18 cellular contexts compared by ENCODE assay signal in genomic region chr5:174246743-174247142, GRCh38.
DNase-seq lines count a peak whose midpoint lies in the region; ATAC-seq and TF ChIP-seq lines count a peak whose summit lies in the region.
"Had no signal": no experiment of that assay in that cellular context is flagged by ENCODE, and none has a peak within 500 bp of the region (broad histone marks: within the 10 kb centered on the region; RNA-seq: fewer than 3 reads in every experiment).

No MANE protein-coding gene starts in this region.

- H3K9me3 ChIP-seq in smooth muscle cell (replicated peaks; ENCODE audit: low read depth), result peaks cover 3% of the 10 kb centered on the region
- H3K9me3 ChIP-seq: BLaER1 had no signal

- no peaks in the 10 kb centered on the region for H3K27me3 Mint-ChIP-seq in GM23338 (ENCODE audit: insufficient read depth, low read depth, poor library complexity)
- no peaks in the 10 kb centered on the region for H3K27me3 Mint-ChIP-seq in endothelial cell (ENCODE audit: unreplicated experiment)
- H3K27me3 Mint-ChIP-seq: CD4-positive, CD25-positive, alpha-beta regulatory T cell had no signal

- no peak overlapping the region for H3K4me3 Mint-ChIP-seq in GM23338
- H3K4me3 Mint-ChIP-seq in endothelial cell (ENCODE audit: unreplicated experiment), result no peak overlapping the region
- H3K4me3 Mint-ChIP-seq: B cell; CD4-positive, CD25-positive, alpha-beta regulatory T cell; CD8-positive, alpha-beta T cell had no signal

- no peaks in the 10 kb centered on the region for H3K79me2 ChIP-seq in GM23338 (replicated peaks; ENCODE audit: insufficient read depth)
- no peaks in the 10 kb centered on the region for H3K79me2 ChIP-seq in smooth muscle cell (ENCODE audit: low read depth)

- H2AFZ ChIP-seq in GM23338 (0 out of 2 replicates have a peak overlapping the region, but pooled peaks have one; percentile 32), smooth muscle cell (ENCODE audit: low read depth) (no peak overlapping the region)

- no peaks in the 10 kb centered on the region; the same call in 2 of the 3 replicates for H3K9me3 Mint-ChIP-seq in GM23338
- H3K9me3 Mint-ChIP-seq in endothelial cell (ENCODE audit: unreplicated experiment), result no peaks in the 10 kb centered on the region

- H3K9me2 ChIP-seq in GM23338 (ENCODE audit: insufficient read depth), result no peaks in the 10 kb centered on the region

- H3K27ac ChIP-seq in GM23338 (ENCODE audit: low read depth), result no peak overlapping the region
- peak overlapping the region; percentile 58 for H3K27ac ChIP-seq in smooth muscle cell (ENCODE audit: low read depth)
- H3K27ac ChIP-seq: 22Rv1, BLaER1, C4-2B had no signal

- H3K4me2 ChIP-seq in GM23338, result no peak overlapping the region
- H3K4me2 ChIP-seq in smooth muscle cell, result peak overlapping the region; percentile 4
- H3K4me2 ChIP-seq: BLaER1 had no signal

- DNase-seq in GM23338 (ENCODE audit: low spot score) (no peak), NCI-H82 (lab: John Stamatoyannopoulos, UW) (peak; percentile 90), SK-N-DZ (ENCODE audit: low spot score) (peak; percentile 27), smooth muscle cell (lab: John Stamatoyannopoulos, UW; ENCODE audit: unreplicated experiment) (no peak), posterior cingulate gyrus (no peak), endothelial cell (ENCODE audit: low spot score) (no peak)
- no peak for DNase-seq in stimulated activated CD8-positive, alpha-beta memory T cell treated with anti-CD3 and anti-CD28 coated beads, Interleukin-4, amount 100 ng/mL, for 48 hours
- DNase-seq: Caco-2; CD4-positive, CD25-positive, alpha-beta regulatory T cell; CD8-positive, alpha-beta T cell; DMS153; DND-41; H7; HCEC 1CT had no signal

- H3K27ac Mint-ChIP-seq in GM23338 (no peak overlapping the region), endothelial cell (ENCODE audit: unreplicated experiment) (no peak overlapping the region)
- H3K27ac Mint-ChIP-seq: B cell; CD4-positive, CD25-positive, alpha-beta regulatory T cell; CD8-positive, alpha-beta T cell had no signal

- H3K4me3 ChIP-seq in GM23338 (no peak overlapping the region), smooth muscle cell (no peak overlapping the region)
- H3K4me3 ChIP-seq: BLaER1 had no signal

- intact Hi-C loops in posterior cingulate gyrus (cut with DNase I), result no loop called here

- no peaks in the 10 kb centered on the region for H3K4me1 Mint-ChIP-seq in GM23338
- no peaks in the 10 kb centered on the region for H3K4me1 Mint-ChIP-seq in endothelial cell (ENCODE audit: unreplicated experiment)
- H3K4me1 Mint-ChIP-seq: B cell; CD4-positive, CD25-positive, alpha-beta regulatory T cell had no signal

- 23% methylated on average over 1 of the region's 1 CpG for WGBS in smooth muscle cell (ENCODE audit: low lambda C conversion rate)

- H3K36me3 ChIP-seq in GM23338 (ENCODE audit: insufficient read depth), result no peaks in the 10 kb centered on the region
- no peaks in the 10 kb centered on the region for H3K36me3 ChIP-seq in smooth muscle cell (ENCODE audit: low read depth)
- H3K36me3 ChIP-seq: BLaER1 had no signal

- ATAC-seq in GM23338, result no peak
- ATAC-seq: CD8-positive, alpha-beta T cell had no signal

- H3K27me3 ChIP-seq in GM23338 (ENCODE audit: insufficient read depth) (no peaks in the 10 kb centered on the region), smooth muscle cell (ENCODE audit: low read depth) (no peaks in the 10 kb centered on the region)
- H3K27me3 ChIP-seq: BLaER1 had no signal

- H4K20me1 ChIP-seq in GM23338 (replicated peaks; ENCODE audit: insufficient read depth) (no peaks in the 10 kb centered on the region), smooth muscle cell (ENCODE audit: low read depth) (no peaks in the 10 kb centered on the region)
- H4K20me1 ChIP-seq: BLaER1 had no signal

- H3F3A ChIP-seq in GM23338 (replicated peaks; ENCODE audit: low read depth), result no peaks in the 10 kb centered on the region
- H3F3A ChIP-seq in smooth muscle cell (ENCODE audit: low read depth), result peaks cover 1% of the 10 kb centered on the region

- H3K36me3 Mint-ChIP-seq in GM23338 (ENCODE audit: low read depth) (no peaks in the 10 kb centered on the region), endothelial cell (ENCODE audit: low read depth, unreplicated experiment) (no peaks in the 10 kb centered on the region)
- H3K36me3 Mint-ChIP-seq: CD4-positive, CD25-positive, alpha-beta regulatory T cell; CD8-positive, alpha-beta T cell had no signal

- TF ChIP-seq CTCF in GM23338 (conservative IDR thresholded peaks at IDR 0.05; ENCODE audit: low read depth in 2 of 2) (no peak), smooth muscle cell (IDR thresholded peaks at IDR 0.05; ENCODE audit: borderline replicate concordance, insufficient read depth, poor library complexity, severe bottlenecking) (no peak), endothelial cell (IDR thresholded peaks at IDR 0.05; ENCODE audit: unreplicated experiment) (no peak)

- H3K9ac ChIP-seq in smooth muscle cell (ENCODE audit: low read depth), result no peak overlapping the region
- H3K9ac ChIP-seq: BLaER1 had no signal

- H3K4me1 ChIP-seq in GM23338 (ENCODE audit: insufficient read depth) (no peaks in the 10 kb centered on the region), smooth muscle cell (ENCODE audit: low read depth) (peaks cover 12% of the 10 kb centered on the region)
- H3K4me1 ChIP-seq: BLaER1, Caco-2 had no signal

TF ChIP-seq in GM23338, 12 proteins besides CTCF, POLR2A, EP300 and RAD21:
- TF ChIP-seq STAT1 (IDR thresholded peaks at IDR 0.05; ENCODE audit: unreplicated experiment), result no peak
- no peak for TF ChIP-seq JUNB (IDR thresholded peaks at IDR 0.05; ENCODE audit: unreplicated experiment)
- TF ChIP-seq ZNF114 (CRISPR knock-in tag; IDR thresholded peaks at IDR 0.05), result no peak
- TF ChIP-seq EZH2 (IDR thresholded peaks at IDR 0.05; ENCODE audit: low read depth, unreplicated experiment), result no peak
- no peak for TF ChIP-seq CREB1 (CRISPR knock-in tag; IDR thresholded peaks at IDR 0.05; ENCODE audit: low read depth)
- TF ChIP-seq ZNF462 (CRISPR knock-in tag; IDR thresholded peaks at IDR 0.05), result no peak
- TF ChIP-seq EZH2phosphoT487 (IDR thresholded peaks at IDR 0.05; ENCODE audit: unreplicated experiment), result no peak

Comparison
In these comparisons a context has a peak if more than half of its experiments do, and no peak if none do; other contexts are left out.
1. DNase-seq: peak in NCI-H82 (single experiment) and SK-N-DZ (single experiment); none in GM23338 (single experiment), smooth muscle cell (single experiment), stimulated activated CD8-positive, alpha-beta memory T cell treated with anti-CD3 and anti-CD28 coated beads, Interleukin-4, amount 100 ng/mL, for 48 hours (single experiment), posterior cingulate gyrus (0 of 10) and endothelial cell (single experiment).